ENCODE assay signal across 7 cellular contexts in genomic region chr16:8866118-8866883, GRCh38. TPM values are rescaled to one million over a fixed set of nuclear protein-coding genes. Genes with fewer than 3 reads are reported as not detected.
DNase-seq lines count a peak whose midpoint lies in the region; ATAC-seq, FAIRE-seq and TF ChIP-seq lines count a peak whose summit lies in the region.

No MANE protein-coding gene starts in this region.

- H3K14ac ChIP-seq in IMR-90 (replicated peaks; ENCODE audit: low read depth, low read length) = peak overlapping the region; percentile 93; the same call in 1 of the 2 replicates

- H2AK9ac ChIP-seq in IMR-90 (replicated peaks; ENCODE audit: low read depth, low read length, poor library complexity) = peak overlapping the region; percentile 98

- no peak for TF ChIP-seq RAD21 in IMR-90 (IDR thresholded peaks at IDR 0.05; ENCODE audit: low read length)

- no peaks in the 10 kb centered on the region for H3K9me3 ChIP-seq in IMR-90 (ENCODE audit: control insufficient read depth, insufficient read depth, low read length)
- no peaks in the 10 kb centered on the region for H3K9me3 ChIP-seq in iPS-18c (ENCODE audit: control insufficient read depth, insufficient read depth, low read length)
- H3K9me3 ChIP-seq in small intestine (ENCODE audit: control insufficient read depth, low read depth) = no peaks in the 10 kb centered on the region

- no peak for DNase-seq in IMR-90
- DNase-seq in anterior cingulate cortex (lab: John Stamatoyannopoulos, UW) = peak in 42 of 58 donors; percentile 13 to 81 (median 48)
- peak; percentile 29 for DNase-seq in small intestine
- no peak for DNase-seq in mucosa of gallbladder (ENCODE audit: low spot score)
- no peak for DNase-seq in GM19239 (ENCODE audit: insufficient read length, low spot score)

- WGBS in IMR-90 (ENCODE audit: extremely low coverage in 2 of 2, insufficient read length in 1 of 2), 2 experiments = 40% methylated on average over 8 of the region's 30 CpGs; no CpG with 5 or more reads in 1 of the 2 experiments
- WGBS in small intestine, 3 donors = 16 to 39% (median 34%) methylated on average over 21 to 30 of the region's 30 CpGs

- in situ Hi-C loops in IMR-90 (cut with MboI; ENCODE audit: low sequenced_read_pairs) = no loop called here

- H2AFZ ChIP-seq in IMR-90 (replicated peaks; ENCODE audit: low read length, poor library complexity) = peak overlapping the region; percentile 92

- H3K4me1 ChIP-seq in IMR-90 (ENCODE audit: control insufficient read depth, insufficient read depth, low read length) (peaks cover 25% of the 10 kb centered on the region), small intestine (ENCODE audit: control insufficient read depth in 2 of 2, insufficient read depth in 1 of 2, low read depth in 1 of 2, low read length in 1 of 2) (peaks cover 5 to 13% of the 10 kb centered on the region in 2 donors)

- H2BK5ac ChIP-seq in IMR-90 (ENCODE audit: low read depth, low read length, poor library complexity, severe bottlenecking) = no peak overlapping the region

- dilution Hi-C loops in IMR-90 (cut with HindIII; ENCODE audit: low sequenced_read_pairs, unreplicated experiment) = no loop called here

- no peak overlapping the region for H2BK20ac ChIP-seq in IMR-90 (ENCODE audit: low read depth, low read length)

- no peak for FAIRE-seq in small intestine (lab: Jason Lieb, UNC)
- FAIRE-seq in GM19239 (lab: Jason Lieb, UNC) = no peak

- H2BK120ac ChIP-seq in IMR-90 (ENCODE audit: low read depth, low read length) = no peak overlapping the region

- peak overlapping the region; percentile 66 for H4K91ac ChIP-seq in IMR-90 (ENCODE audit: insufficient read depth, low read depth, low read length)

- peaks cover 62% of the 10 kb centered on the region for H4K20me1 ChIP-seq in IMR-90 (ENCODE audit: insufficient read depth, low read length)

- TF ChIP-seq POLR2A in IMR-90 (IDR thresholded peaks at IDR 0.05; ENCODE audit: low read depth, low read length) = no peak

- no TSS peak for BruUV-seq in IMR-90 (replicated peaks; lab: Mats Ljungman, UMichigan)

- H3K36me3 ChIP-seq in IMR-90 (ENCODE audit: control insufficient read depth, insufficient read depth, low read length) (peaks cover 4% of the 10 kb centered on the region), small intestine (ENCODE audit: control insufficient read depth in 2 of 2, insufficient read depth in 2 of 2, low read length in 2 of 2) (no peaks in the 10 kb centered on the region)

- H2AK5ac ChIP-seq in IMR-90 (ENCODE audit: low read depth, low read length) = peak overlapping the region; percentile 77; the same call in 1 of the 2 replicates

- peaks cover 15% of the 10 kb centered on the region for H3K9me1 ChIP-seq in IMR-90 (ENCODE audit: insufficient read depth, low read length)

- H3K27ac ChIP-seq in IMR-90 (ENCODE audit: insufficient read depth, low read length) = peak overlapping the region; percentile 90
- H3K27ac ChIP-seq in small intestine (ENCODE audit: low read depth in 1 of 2, low read length in 1 of 2) = peak overlapping the region in 1 of 2 donors; percentile 5

- H4K8ac ChIP-seq in IMR-90 (ENCODE audit: low read depth in 2 of 2, low read length in 2 of 2) = peak overlapping the region in 1 of 2 experiments; percentile 73; a peak in 1 of 4 replicates

- H3K4ac ChIP-seq in IMR-90 (ENCODE audit: low read depth, low read length) = peak overlapping the region; percentile 95

- H3K4me2 ChIP-seq in IMR-90 (ENCODE audit: low read depth, low read length) = peak overlapping the region; percentile 91

- no peak overlapping the region for H3K56ac ChIP-seq in IMR-90 (ENCODE audit: extremely low read depth, insufficient read depth, low read length)

- H3K4me3 ChIP-seq in IMR-90 (ENCODE audit: insufficient read depth, low read depth, low read length) (peak overlapping the region; percentile 71), iPS-18c (ENCODE audit: insufficient read depth, low read depth, low read length) (peak overlapping the region; percentile 69), small intestine (ENCODE audit: low read depth in 1 of 2, low read length in 2 of 2) (peak overlapping the region in 1 of 2 donors; percentile 72)

- H4K5ac ChIP-seq in IMR-90 (ENCODE audit: low read depth, low read length) = no peak overlapping the region

- POLR2A ChIA-PET in IMR-90 (lab: Charles Lee; ENCODE audit: unreplicated experiment) = no interaction called here

- H2BK15ac ChIP-seq in IMR-90 (ENCODE audit: low read depth, low read length) = no peak overlapping the region

- H3K27me3 ChIP-seq in IMR-90 (ENCODE audit: control insufficient read depth, insufficient read depth, low read length) = no peaks in the 10 kb centered on the region
- no peaks in the 10 kb centered on the region for H3K27me3 ChIP-seq in small intestine (ENCODE audit: control insufficient read depth in 2 of 2, insufficient read depth in 2 of 2, low read length in 2 of 2)

- H3K9ac ChIP-seq in IMR-90 (ENCODE audit: low read depth, low read length) = peak overlapping the region; percentile 92; the same call in 1 of the 2 replicates

- intact Hi-C loops in IMR-90 (cut with micrococcal nuclease) = loop anchor here (5.0 kb wide), 1 partner anchor 69 kb away; the partner anchor contains the start of genes PMM2 and TMEM186

- CTCF ChIA-PET in IMR-90 (lab: Yijun Ruan, JAX) = no interaction called here

- 0 out of 2 replicates have a peak overlapping the region, but pooled peaks have one; percentile 97 for H3K23ac ChIP-seq in IMR-90 (ENCODE audit: low read depth, low read length)

- TF ChIP-seq CTCF in IMR-90 (conservative IDR thresholded peaks at IDR 0.05; ENCODE audit: low read depth, low read length) = no peak

- peak; percentile 3; the same call in 1 of the 2 replicates for ATAC-seq in IMR-90 (ENCODE audit: low read depth)
- no peak for ATAC-seq in GM21526 (IDR thresholded peaks at IDR 0.05; ENCODE audit: low FRiP score, unreplicated experiment)

- peaks cover 8 to 73% of the 10 kb centered on the region in 2 experiments for H3K79me1 ChIP-seq in IMR-90 (ENCODE audit: low read depth in 1 of 2, low read length in 2 of 2)

- H3K18ac ChIP-seq in IMR-90 (ENCODE audit: low read depth, low read length) = no peak overlapping the region

TF ChIP-seq in IMR-90, 13 proteins besides CTCF, POLR2A, EP300 and RAD21:
- TF ChIP-seq ELK1 (IDR thresholded peaks at IDR 0.05; ENCODE audit: borderline replicate concordance, low read depth, low read length) (no peak), CHD1 (IDR thresholded peaks at IDR 0.05; ENCODE audit: low read depth, low read length) (no peak), MXI1 (IDR thresholded peaks at IDR 0.05; ENCODE audit: borderline replicate concordance, low read depth, low read length) (peak; percentile 77), MAFK (IDR thresholded peaks at IDR 0.05; ENCODE audit: low read depth, low read length) (no peak), BHLHE40 (IDR thresholded peaks at IDR 0.05; ENCODE audit: low read depth, low read length) (peak; percentile 57; the same call in 1 of the 2 replicates), SMC3 (IDR thresholded peaks at IDR 0.05; ENCODE audit: low read depth, low read length) (no peak), RCOR1 (IDR thresholded peaks at IDR 0.05; ENCODE audit: insufficient replicate concordance, low read length) (no peak), NFE2L2 (IDR thresholded peaks at IDR 0.05; ENCODE audit: low read depth, low read length) (no peak), FOS (IDR thresholded peaks at IDR 0.05; ENCODE audit: low read depth, low read length) (no peak), MAZ (IDR thresholded peaks at IDR 0.05; ENCODE audit: borderline replicate concordance, low read depth, low read length) (no peak), USF2 (IDR thresholded peaks at IDR 0.05; ENCODE audit: low read depth, low read length) (peak; percentile 87), CEBPB (IDR thresholded peaks at IDR 0.05; ENCODE audit: low read depth, low read length) (no peak), RFX5 (IDR thresholded peaks at IDR 0.05; ENCODE audit: low read depth, low read length) (no peak)

RNA-seq across cellular contexts. Expression of gene CARHSP1, which starts 2.5 kb away (rescaled TPM):
- total RNA-seq in IMR-90 (2012; rRNA removed) (96.4 and 138 TPM in 2 replicates), mucosa of gallbladder (68.8 TPM)
- polyA plus RNA-seq in IMR-90 (2012; rRNA removed) (121 and 150 TPM in 2 replicates), small intestine (10 to 100 TPM; 51.6 to 92.8 (median 84.8) TPM)
- polyA plus RNA-seq in IMR-90 (2012; cell fraction: cytosol; rRNA removed) = 89.9 and 241 TPM in 2 replicates
- polyA plus RNA-seq in IMR-90 (2012; cell fraction: nucleus; rRNA removed; ENCODE audit: low replicate concordance) = 47.6 and 87.9 TPM in 2 replicates

RNA-seq across cellular contexts. Expression of gene LITAFD, which starts 15.8 kb away (rescaled TPM):
- total RNA-seq in IMR-90 (2012; rRNA removed) = not detected in 2 replicates
- polyA plus RNA-seq in IMR-90 (2012; rRNA removed) = not detected in 2 replicates
- polyA plus RNA-seq in IMR-90 (2012; cell fraction: cytosol; rRNA removed) = not detected in 2 replicates
- polyA plus RNA-seq in IMR-90 (2012; cell fraction: nucleus; rRNA removed; ENCODE audit: low replicate concordance) = not detected in 2 replicates
- polyA plus RNA-seq in small intestine = not detected
- total RNA-seq in mucosa of gallbladder = not detected

Comparison
In these comparisons a context has a peak if more than half of its experiments do, and no peak if none do; other contexts are left out.
1. DNase-seq: peak in anterior cingulate cortex (42 of 58) and small intestine (single experiment); none in IMR-90 (single experiment), mucosa of gallbladder (single experiment) and GM19239 (single experiment).